In the genomic region with DNA sequence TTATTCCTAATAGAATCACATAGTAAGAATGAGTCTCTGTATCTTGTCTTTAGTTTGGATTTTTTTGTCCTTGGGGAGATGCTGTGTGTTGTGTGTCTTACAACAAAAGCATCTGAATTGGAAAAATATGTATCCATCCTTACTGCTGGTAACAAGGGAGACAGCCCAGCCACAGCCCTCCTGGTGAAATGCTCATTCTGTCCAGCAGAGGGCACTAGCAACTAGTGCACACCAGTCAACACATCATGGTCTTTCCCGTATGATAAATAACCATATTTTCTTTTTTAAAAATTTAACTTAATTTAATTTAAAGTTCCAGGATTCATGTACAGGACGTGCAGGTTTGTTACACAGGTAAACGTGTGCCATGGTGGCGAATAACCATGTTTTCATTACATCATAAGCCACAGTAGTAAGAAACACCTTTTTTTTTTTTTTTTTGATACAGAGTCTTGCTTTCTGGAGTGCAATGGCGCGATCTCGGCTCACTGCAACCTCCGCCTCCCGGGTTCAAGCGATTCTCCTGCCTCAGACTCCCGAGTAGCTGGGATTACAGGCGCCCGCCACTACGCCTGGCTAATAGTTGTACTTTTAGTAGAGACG, we compare ENCODE assay signal across 8 cellular contexts.
DNase-seq lines count a peak whose midpoint lies in the region; ATAC-seq and TF ChIP-seq lines count a peak whose summit lies in the region.

No MANE protein-coding gene starts in this region.

- DNase-seq in BJ (ENCODE audit: low read depth) (no peak), NCI-H345 (lab: John Stamatoyannopoulos, UW) (peak; percentile 71), dedifferentiated amniotic fluid mesenchymal stem cell (ENCODE audit: extremely low spot score) (peak; percentile 82), lower leg skin (ENCODE audit: low spot score in 2 of 2) (peak; percentile 65 to 95)
- DNase-seq in activated CD4-positive, alpha-beta T cell treated with anti-CD3 and anti-CD28 coated beads for 48 hours = peak; percentile 81
- DNase-seq in stimulated activated CD4-positive, alpha-beta T cell treated with anti-CD3 and anti-CD28 coated beads, TNF-alpha, amount 100 ng/mL, for 48 hours (ENCODE audit: low read depth in 3 of 3) = peak; percentile 43 to 58 (median 57)

- H3K4me3 ChIP-seq in BJ (ENCODE audit: low read depth, low read length) (no peak overlapping the region), lower leg skin (ENCODE audit: low read depth, poor library complexity, severe bottlenecking) (no peak overlapping the region)

- TF ChIP-seq CTCF in BJ (IDR thresholded peaks at IDR 0.05; ENCODE audit: insufficient read depth, low read depth, low read length) = peak; percentile 94
- peak in 1 of 3 donors; percentile 60 for TF ChIP-seq CTCF in lower leg skin (IDR thresholded peaks at IDR 0.05)

- POLR2A ChIA-PET in BJ (lab: Charles Lee) = no interaction called here

- no peaks in the 10 kb centered on the region for H3K27me3 ChIP-seq in BJ (ENCODE audit: control insufficient read depth, insufficient read depth, low read length)

- WGBS in lower leg skin, 2 donors = 56 to 57% methylated on average over 15 of the region's 15 CpGs

- no peaks in the 10 kb centered on the region for H3K36me3 ChIP-seq in BJ (ENCODE audit: control insufficient read depth, insufficient read depth, low read length)

- TF ChIP-seq POLR2A in lower leg skin (IDR thresholded peaks at IDR 0.05) = no peak

- CTCF ChIA-PET in BJ (lab: Yijun Ruan, JAX) = interaction anchor here (0.9 to 1.0 kb wide), 3 partner anchors 12 to 15 kb away, joined by 3 to 4 read pairs (median 3); no protein-coding TSS in a partner anchor

- peak; percentile 91 for ATAC-seq in GM18907 (IDR thresholded peaks at IDR 0.05; ENCODE audit: unreplicated experiment)
- ATAC-seq in HG03139 (IDR thresholded peaks at IDR 0.05; ENCODE audit: unreplicated experiment) = peak; percentile 90

- intact Hi-C loops in lower leg skin (cut with DNase I; ENCODE audit: low total_unique reads) = no loop called here
